1 cellular context compared by ENCODE assay signal in the genomic region with DNA sequence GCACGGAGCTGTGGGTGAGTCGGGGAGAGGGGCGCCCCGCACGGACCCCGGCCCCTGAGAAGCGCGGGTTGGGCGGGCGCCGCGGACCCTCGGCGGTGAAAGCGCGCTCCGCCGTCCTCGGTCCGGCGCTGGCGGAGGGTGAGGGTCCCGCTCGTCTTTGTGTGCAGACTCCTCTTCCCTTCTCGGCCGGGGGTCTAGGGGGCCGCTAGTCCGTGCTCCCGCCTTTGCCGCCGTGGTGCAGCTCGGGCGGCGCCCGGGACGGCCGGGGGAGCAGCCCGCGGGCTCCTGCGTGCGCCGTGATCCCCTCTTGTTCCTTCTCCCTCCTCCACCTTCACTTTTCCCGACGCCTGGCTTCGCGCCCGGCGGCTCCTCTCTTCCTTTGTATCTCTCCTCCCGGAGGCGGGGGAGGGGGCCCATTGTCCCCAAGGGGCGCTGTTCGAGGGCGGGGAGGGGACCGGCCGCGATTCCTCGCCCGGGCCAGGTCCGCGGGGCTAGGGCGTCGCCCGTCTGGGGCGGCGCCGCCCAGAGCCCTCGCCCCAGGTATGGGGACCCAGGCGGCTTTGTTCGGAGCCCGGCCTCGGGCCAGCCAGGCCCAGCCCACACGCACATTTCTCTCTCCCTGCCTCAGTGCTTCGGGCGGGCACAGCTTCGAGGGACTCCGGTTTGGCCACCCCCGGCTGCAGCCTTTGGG.
TF ChIP-seq lines count a peak whose summit lies in the region.

No MANE protein-coding gene starts in this region.

TF ChIP-seq in HepG2, 621 proteins besides CTCF, POLR2A, EP300 and RAD21 (continued from another document and continues in another):
- TF ChIP-seq, protein P1, sequence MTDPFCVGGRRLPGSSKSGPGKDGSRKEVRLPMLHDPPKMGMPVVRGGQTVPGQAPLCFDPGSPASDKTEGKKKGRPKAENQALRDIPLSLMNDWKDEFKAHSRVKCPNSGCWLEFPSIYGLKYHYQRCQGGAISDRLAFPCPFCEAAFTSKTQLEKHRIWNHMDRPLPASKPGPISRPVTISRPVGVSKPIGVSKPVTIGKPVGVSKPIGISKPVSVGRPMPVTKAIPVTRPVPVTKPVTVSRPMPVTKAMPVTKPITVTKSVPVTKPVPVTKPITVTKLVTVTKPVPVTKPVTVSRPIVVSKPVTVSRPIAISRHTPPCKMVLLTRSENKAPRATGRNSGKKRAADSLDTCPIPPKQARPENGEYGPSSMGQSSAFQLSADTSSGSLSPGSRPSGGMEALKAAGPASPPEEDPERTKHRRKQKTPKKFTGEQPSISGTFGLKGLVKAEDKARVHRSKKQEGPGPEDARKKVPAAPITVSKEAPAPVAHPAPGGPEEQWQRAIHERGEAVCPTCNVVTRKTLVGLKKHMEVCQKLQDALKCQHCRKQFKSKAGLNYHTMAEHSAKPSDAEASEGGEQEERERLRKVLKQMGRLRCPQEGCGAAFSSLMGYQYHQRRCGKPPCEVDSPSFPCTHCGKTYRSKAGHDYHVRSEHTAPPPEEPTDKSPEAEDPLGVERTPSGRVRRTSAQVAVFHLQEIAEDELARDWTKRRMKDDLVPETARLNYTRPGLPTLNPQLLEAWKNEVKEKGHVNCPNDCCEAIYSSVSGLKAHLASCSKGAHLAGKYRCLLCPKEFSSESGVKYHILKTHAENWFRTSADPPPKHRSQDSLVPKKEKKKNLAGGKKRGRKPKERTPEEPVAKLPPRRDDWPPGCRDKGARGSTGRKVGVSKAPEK (CRISPR knock-in tag; IDR thresholded peaks at IDR 0.05; ENCODE audit: borderline replicate concordance): no peak
- TF ChIP-seq, protein P2, sequence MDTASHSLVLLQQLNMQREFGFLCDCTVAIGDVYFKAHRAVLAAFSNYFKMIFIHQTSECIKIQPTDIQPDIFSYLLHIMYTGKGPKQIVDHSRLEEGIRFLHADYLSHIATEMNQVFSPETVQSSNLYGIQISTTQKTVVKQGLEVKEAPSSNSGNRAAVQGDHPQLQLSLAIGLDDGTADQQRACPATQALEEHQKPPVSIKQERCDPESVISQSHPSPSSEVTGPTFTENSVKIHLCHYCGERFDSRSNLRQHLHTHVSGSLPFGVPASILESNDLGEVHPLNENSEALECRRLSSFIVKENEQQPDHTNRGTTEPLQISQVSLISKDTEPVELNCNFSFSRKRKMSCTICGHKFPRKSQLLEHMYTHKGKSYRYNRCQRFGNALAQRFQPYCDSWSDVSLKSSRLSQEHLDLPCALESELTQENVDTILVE (CRISPR knock-in tag; IDR thresholded peaks at IDR 0.05): no peak
- TF ChIP-seq ZSCAN20 (CRISPR knock-in tag; IDR thresholded peaks at IDR 0.05; ENCODE audit: borderline replicate concordance): no peak
- TF ChIP-seq, protein P3, sequence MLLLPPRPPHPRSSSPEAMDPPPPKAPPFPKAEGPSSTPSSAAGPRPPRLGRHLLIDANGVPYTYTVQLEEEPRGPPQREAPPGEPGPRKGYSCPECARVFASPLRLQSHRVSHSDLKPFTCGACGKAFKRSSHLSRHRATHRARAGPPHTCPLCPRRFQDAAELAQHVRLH (CRISPR knock-in tag; IDR thresholded peaks at IDR 0.05; ENCODE audit: borderline replicate concordance, low read depth): no peak
- TF ChIP-seq CBFB (CRISPR knock-in tag; IDR thresholded peaks at IDR 0.05): 0 out of 2 replicates have a peak, but pooled peaks have one; percentile 5
- TF ChIP-seq ZNF670 (CRISPR knock-in tag; IDR thresholded peaks at IDR 0.05; ENCODE audit: borderline replicate concordance): no peak
- TF ChIP-seq EEA1 (CRISPR knock-in tag; IDR thresholded peaks at IDR 0.05; ENCODE audit: borderline replicate concordance): peak; percentile 20; the same call in 1 of the 2 replicates
- TF ChIP-seq, protein P4, sequence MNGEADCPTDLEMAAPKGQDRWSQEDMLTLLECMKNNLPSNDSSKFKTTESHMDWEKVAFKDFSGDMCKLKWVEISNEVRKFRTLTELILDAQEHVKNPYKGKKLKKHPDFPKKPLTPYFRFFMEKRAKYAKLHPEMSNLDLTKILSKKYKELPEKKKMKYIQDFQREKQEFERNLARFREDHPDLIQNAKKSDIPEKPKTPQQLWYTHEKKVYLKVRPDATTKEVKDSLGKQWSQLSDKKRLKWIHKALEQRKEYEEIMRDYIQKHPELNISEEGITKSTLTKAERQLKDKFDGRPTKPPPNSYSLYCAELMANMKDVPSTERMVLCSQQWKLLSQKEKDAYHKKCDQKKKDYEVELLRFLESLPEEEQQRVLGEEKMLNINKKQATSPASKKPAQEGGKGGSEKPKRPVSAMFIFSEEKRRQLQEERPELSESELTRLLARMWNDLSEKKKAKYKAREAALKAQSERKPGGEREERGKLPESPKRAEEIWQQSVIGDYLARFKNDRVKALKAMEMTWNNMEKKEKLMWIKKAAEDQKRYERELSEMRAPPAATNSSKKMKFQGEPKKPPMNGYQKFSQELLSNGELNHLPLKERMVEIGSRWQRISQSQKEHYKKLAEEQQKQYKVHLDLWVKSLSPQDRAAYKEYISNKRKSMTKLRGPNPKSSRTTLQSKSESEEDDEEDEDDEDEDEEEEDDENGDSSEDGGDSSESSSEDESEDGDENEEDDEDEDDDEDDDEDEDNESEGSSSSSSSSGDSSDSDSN (CRISPR knock-in tag; IDR thresholded peaks at IDR 0.05): peak; percentile 55; the same call in 1 of the 2 replicates
- no peak for TF ChIP-seq ZNF232 (CRISPR knock-in tag; IDR thresholded peaks at IDR 0.05; ENCODE audit: borderline replicate concordance)
- TF ChIP-seq, protein P5, sequence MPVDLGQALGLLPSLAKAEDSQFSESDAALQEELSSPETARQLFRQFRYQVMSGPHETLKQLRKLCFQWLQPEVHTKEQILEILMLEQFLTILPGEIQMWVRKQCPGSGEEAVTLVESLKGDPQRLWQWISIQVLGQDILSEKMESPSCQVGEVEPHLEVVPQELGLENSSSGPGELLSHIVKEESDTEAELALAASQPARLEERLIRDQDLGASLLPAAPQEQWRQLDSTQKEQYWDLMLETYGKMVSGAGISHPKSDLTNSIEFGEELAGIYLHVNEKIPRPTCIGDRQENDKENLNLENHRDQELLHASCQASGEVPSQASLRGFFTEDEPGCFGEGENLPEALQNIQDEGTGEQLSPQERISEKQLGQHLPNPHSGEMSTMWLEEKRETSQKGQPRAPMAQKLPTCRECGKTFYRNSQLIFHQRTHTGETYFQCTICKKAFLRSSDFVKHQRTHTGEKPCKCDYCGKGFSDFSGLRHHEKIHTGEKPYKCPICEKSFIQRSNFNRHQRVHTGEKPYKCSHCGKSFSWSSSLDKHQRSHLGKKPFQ (CRISPR knock-in tag; IDR thresholded peaks at IDR 0.05; ENCODE audit: insufficient replicate concordance): peak; percentile 18
- TF ChIP-seq SRSF9 (IDR thresholded peaks at IDR 0.05; ENCODE audit: borderline replicate concordance, insufficient read depth, low read depth, low read length, poor library complexity, severe bottlenecking): no peak
- TF ChIP-seq ZNF460 (CRISPR knock-in tag; IDR thresholded peaks at IDR 0.05; ENCODE audit: borderline replicate concordance): no peak
- TF ChIP-seq MBNL3 (CRISPR knock-in tag; conservative IDR thresholded peaks at IDR 0.05): no peak
- TF ChIP-seq, protein P6, sequence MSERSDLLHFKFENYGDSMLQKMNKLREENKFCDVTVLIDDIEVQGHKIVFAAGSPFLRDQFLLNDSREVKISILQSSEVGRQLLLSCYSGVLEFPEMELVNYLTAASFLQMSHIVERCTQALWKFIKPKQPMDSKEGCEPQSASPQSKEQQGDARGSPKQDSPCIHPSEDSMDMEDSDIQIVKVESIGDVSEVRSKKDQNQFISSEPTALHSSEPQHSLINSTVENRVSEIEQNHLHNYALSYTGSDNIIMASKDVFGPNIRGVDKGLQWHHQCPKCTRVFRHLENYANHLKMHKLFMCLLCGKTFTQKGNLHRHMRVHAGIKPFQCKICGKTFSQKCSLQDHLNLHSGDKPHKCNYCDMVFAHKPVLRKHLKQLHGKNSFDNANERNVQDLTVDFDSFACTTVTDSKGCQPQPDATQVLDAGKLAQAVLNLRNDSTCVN (CRISPR knock-in tag; IDR thresholded peaks at IDR 0.05; ENCODE audit: borderline replicate concordance): no peak
- TF ChIP-seq HNRNPH1 (optimal IDR thresholded peaks at IDR 0.05; ENCODE audit: low read depth, low read length): no peak
- TF ChIP-seq, protein P7, sequence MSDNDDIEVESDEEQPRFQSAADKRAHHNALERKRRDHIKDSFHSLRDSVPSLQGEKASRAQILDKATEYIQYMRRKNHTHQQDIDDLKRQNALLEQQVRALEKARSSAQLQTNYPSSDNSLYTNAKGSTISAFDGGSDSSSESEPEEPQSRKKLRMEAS (IDR thresholded peaks at IDR 0.05): no peak; the same call in 1 of the 2 replicates
- TF ChIP-seq ARNT (IDR thresholded peaks at IDR 0.05): no peak
- TF ChIP-seq RFXAP (CRISPR knock-in tag; IDR thresholded peaks at IDR 0.05; ENCODE audit: borderline replicate concordance): no peak
- TF ChIP-seq SOX13 (IDR thresholded peaks at IDR 0.05): no peak
- TF ChIP-seq SOX13 (CRISPR knock-in tag; conservative IDR thresholded peaks at IDR 0.05 in 1 of 2, IDR thresholded peaks at IDR 0.05 in 1 of 2): peak in 1 of 2 experiments; percentile 56; a peak in 2 of 4 replicates
- peak; percentile 4; the same call in 1 of the 2 replicates for TF ChIP-seq KDM2A (CRISPR knock-in tag; IDR thresholded peaks at IDR 0.05; ENCODE audit: borderline replicate concordance, low read depth)
- TF ChIP-seq, protein P8, sequence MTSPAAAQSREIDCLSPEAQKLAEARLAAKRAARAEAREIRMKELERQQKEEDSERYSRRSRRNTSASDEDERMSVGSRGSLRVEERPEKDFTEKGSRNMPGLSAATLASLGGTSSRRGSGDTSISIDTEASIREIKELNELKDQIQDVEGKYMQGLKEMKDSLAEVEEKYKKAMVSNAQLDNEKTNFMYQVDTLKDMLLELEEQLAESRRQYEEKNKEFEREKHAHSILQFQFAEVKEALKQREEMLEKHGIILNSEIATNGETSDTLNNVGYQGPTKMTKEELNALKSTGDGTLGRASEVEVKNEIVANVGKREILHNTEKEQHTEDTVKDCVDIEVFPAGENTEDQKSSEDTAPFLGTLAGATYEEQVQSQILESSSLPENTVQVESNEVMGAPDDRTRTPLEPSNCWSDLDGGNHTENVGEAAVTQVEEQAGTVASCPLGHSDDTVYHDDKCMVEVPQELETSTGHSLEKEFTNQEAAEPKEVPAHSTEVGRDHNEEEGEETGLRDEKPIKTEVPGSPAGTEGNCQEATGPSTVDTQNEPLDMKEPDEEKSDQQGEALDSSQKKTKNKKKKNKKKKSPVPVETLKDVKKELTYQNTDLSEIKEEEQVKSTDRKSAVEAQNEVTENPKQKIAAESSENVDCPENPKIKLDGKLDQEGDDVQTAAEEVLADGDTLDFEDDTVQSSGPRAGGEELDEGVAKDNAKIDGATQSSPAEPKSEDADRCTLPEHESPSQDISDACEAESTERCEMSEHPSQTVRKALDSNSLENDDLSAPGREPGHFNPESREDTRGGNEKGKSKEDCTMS (CRISPR knock-in tag; conservative IDR thresholded peaks at IDR 0.05): no peak
- no peak for TF ChIP-seq ZNF615 (CRISPR knock-in tag; IDR thresholded peaks at IDR 0.05; ENCODE audit: borderline replicate concordance)
- no peak for TF ChIP-seq TCF7 (IDR thresholded peaks at IDR 0.05; ENCODE audit: low read depth)
- TF ChIP-seq SOX5 (CRISPR knock-in tag; IDR thresholded peaks at IDR 0.05; ENCODE audit: borderline replicate concordance): no peak
- TF ChIP-seq ZNF570 (CRISPR knock-in tag; IDR thresholded peaks at IDR 0.05; ENCODE audit: borderline replicate concordance): no peak
- TF ChIP-seq YY1 (IDR thresholded peaks at IDR 0.05; ENCODE audit: insufficient read depth, insufficient replicate concordance, low read depth, low read length): no peak
- no peak for TF ChIP-seq XRCC5 (optimal IDR thresholded peaks at IDR 0.05; ENCODE audit: low read length)
- TF ChIP-seq, protein P9, sequence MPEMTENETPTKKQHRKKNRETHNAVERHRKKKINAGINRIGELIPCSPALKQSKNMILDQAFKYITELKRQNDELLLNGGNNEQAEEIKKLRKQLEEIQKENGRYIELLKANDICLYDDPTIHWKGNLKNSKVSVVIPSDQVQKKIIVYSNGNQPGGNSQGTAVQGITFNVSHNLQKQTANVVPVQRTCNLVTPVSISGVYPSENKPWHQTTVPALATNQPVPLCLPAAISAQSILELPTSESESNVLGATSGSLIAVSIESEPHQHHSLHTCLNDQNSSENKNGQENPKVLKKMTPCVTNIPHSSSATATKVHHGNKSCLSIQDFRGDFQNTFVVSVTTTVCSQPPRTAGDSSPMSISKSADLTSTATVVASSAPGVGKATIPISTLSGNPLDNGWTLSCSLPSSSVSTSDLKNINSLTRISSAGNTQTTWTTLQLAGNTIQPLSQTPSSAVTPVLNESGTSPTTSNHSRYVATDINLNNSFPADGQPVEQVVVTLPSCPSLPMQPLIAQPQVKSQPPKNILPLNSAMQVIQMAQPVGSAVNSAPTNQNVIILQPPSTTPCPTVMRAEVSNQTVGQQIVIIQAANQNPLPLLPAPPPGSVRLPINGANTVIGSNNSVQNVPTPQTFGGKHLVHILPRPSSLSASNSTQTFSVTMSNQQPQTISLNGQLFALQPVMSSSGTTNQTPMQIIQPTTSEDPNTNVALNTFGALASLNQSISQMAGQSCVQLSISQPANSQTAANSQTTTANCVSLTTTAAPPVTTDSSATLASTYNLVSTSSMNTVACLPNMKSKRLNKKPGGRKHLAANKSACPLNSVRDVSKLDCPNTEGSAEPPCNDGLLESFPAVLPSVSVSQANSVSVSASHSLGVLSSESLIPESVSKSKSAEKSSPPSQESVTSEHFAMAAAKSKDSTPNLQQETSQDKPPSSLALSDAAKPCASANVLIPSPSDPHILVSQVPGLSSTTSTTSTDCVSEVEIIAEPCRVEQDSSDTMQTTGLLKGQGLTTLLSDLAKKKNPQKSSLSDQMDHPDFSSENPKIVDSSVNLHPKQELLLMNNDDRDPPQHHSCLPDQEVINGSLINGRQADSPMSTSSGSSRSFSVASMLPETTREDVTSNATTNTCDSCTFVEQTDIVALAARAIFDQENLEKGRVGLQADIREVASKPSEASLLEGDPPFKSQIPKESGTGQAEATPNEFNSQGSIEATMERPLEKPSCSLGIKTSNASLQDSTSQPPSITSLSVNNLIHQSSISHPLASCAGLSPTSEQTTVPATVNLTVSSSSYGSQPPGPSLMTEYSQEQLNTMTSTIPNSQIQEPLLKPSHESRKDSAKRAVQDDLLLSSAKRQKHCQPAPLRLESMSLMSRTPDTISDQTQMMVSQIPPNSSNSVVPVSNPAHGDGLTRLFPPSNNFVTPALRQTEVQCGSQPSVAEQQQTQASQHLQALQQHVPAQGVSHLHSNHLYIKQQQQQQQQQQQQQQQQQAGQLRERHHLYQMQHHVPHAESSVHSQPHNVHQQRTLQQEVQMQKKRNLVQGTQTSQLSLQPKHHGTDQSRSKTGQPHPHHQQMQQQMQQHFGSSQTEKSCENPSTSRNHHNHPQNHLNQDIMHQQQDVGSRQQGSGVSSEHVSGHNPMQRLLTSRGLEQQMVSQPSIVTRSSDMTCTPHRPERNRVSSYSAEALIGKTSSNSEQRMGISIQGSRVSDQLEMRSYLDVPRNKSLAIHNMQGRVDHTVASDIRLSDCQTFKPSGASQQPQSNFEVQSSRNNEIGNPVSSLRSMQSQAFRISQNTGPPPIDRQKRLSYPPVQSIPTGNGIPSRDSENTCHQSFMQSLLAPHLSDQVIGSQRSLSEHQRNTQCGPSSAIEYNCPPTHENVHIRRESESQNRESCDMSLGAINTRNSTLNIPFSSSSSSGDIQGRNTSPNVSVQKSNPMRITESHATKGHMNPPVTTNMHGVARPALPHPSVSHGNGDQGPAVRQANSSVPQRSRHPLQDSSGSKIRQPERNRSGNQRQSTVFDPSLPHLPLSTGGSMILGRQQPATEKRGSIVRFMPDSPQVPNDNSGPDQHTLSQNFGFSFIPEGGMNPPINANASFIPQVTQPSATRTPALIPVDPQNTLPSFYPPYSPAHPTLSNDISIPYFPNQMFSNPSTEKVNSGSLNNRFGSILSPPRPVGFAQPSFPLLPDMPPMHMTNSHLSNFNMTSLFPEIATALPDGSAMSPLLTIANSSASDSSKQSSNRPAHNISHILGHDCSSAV (CRISPR knock-in tag; IDR thresholded peaks at IDR 0.05; ENCODE audit: borderline replicate concordance): no peak
- no peak for TF ChIP-seq CBX2 (IDR thresholded peaks at IDR 0.05; ENCODE audit: low read depth, low read length)
- no peak for TF ChIP-seq CBX2 (CRISPR knock-in tag; IDR thresholded peaks at IDR 0.05; ENCODE audit: low read depth)
- TF ChIP-seq NFKB2 (CRISPR knock-in tag; IDR thresholded peaks at IDR 0.05; ENCODE audit: borderline replicate concordance): 0 out of 2 replicates have a peak, but pooled peaks have one; percentile 6
- no peak for TF ChIP-seq PITX1 (CRISPR knock-in tag; IDR thresholded peaks at IDR 0.05)
